20 cellular contexts compared by ENCODE assay signal in the genomic region with DNA sequence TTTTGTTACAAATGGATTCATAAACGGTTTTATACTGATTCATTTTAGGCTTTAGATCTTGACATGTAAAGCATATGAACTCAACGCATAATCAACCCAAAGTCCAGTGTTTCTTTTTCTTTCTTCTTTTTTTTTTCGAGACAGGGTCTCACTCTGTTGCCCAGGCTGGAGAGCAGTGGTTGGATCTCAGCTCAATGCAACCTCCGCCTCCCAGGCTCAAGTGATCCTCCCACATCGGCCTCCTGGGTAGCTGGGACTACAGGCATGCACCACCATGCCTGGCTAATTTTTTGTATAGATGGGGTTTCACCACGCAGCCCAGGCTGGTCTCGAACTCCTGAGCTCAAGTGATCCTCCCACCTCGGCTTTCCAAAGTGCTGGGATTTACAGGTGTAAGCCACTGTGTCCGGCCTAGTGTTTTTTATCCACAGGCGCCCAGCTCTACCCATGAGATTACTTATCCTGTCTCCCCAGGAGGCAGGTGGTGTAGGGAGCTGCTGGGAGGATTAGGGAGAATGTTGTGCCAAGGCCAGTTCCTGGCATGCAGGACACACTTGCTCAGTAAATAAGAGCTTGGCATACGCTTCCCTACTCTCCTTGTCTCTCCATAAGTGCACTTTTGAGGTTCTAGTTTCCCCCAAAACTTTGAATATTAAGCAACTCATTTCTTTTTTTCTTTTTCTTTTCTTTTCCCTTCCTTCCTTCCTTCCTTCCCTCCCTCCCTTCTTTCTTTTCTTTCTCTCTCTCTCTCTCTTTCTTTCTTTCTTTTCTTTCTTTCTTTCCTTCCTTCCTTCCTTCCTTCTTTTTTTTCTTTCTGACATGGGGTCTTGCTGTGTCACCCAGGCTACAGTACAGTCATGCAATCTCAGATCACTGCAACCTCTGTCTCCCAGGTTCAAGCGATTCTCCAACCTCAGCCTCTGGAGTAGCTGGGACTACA. TPM values are rescaled to one million over a fixed set of nuclear protein-coding genes. Genes with fewer than 3 reads are reported as not detected.
DNase-seq lines count a peak whose midpoint lies in the region; ATAC-seq, FAIRE-seq and TF ChIP-seq lines count a peak whose summit lies in the region.
"Had no signal": no experiment of that assay in that cellular context is flagged by ENCODE, and none has a peak within 500 bp of the region (broad histone marks: within the 10 kb centered on the region; RNA-seq: fewer than 3 reads in every experiment).

No MANE protein-coding gene starts in this region.

- WGBS in liver = 76% methylated on average over 12 of the region's 12 CpGs

- H3K27ac ChIP-seq in C4-2B (peak overlapping the region; percentile 94), liver (ENCODE audit: low read depth in 1 of 2, low read length in 2 of 2) (peak overlapping the region; percentile 98 to 99), gastrocnemius medialis (peak overlapping the region; percentile 50 to 75 (median 64))

- TF ChIP-seq CTCF in C4-2B (conservative IDR thresholded peaks at IDR 0.05) = no peak
- TF ChIP-seq CTCF in liver (IDR thresholded peaks at IDR 0.05; ENCODE audit: low read depth, low read length, missing input control) = no peak
- TF ChIP-seq CTCF in gastrocnemius medialis (IDR thresholded peaks at IDR 0.05 in 4 of 5, conservative IDR thresholded peaks at IDR 0.05 in 1 of 5) = no peak
- no peak for TF ChIP-seq CTCF in D721Med (IDR thresholded peaks at IDR 0.05; ENCODE audit: insufficient read depth, missing control alignments)

- TF ChIP-seq POLR2A in gastrocnemius medialis (IDR thresholded peaks at IDR 0.05) = no peak

- no peak overlapping the region for H3K9ac ChIP-seq in liver (ENCODE audit: low read depth in 1 of 2, low read length in 2 of 2)

- H3K27me3 ChIP-seq in MG63 (no peaks in the 10 kb centered on the region), liver (ENCODE audit: control insufficient read depth in 4 of 4, insufficient read depth in 4 of 4, low read length in 3 of 4) (no peaks in the 10 kb centered on the region), gastrocnemius medialis (no peaks in the 10 kb centered on the region)

- FAIRE-seq in D721Med (lab: Jason Lieb, UNC) = no peak
- FAIRE-seq: GM12878, GM18507 had no signal

- H3K9me3 ChIP-seq in MG63 = no peaks in the 10 kb centered on the region
- H3K9me3 ChIP-seq in liver (ENCODE audit: control insufficient read depth in 4 of 4, low read length in 3 of 4) = no peaks in the 10 kb centered on the region
- no peaks in the 10 kb centered on the region for H3K9me3 ChIP-seq in gastrocnemius medialis
- H3K9me3 ChIP-seq: HAP-1 had no signal

- intact Hi-C loops in gastrocnemius medialis (cut with DNase I; ENCODE audit: low total_unique reads) = loop anchor here (10.0 kb wide), 1 partner anchor 952 kb away; no protein-coding TSS in a partner anchor

- ATAC-seq in gastrocnemius medialis (peak in 1 of 2 donors; percentile 43), HG03045 (IDR thresholded peaks at IDR 0.05; ENCODE audit: unreplicated experiment) (no peak), HG03571 (IDR thresholded peaks at IDR 0.05; ENCODE audit: unreplicated experiment) (no peak)
- ATAC-seq: GM12878, Right ventricle myocardium inferior had no signal

- peak; percentile 14 to 37 for TF ChIP-seq RAD21 in liver (IDR thresholded peaks at IDR 0.05)

- H3K4me3 ChIP-seq in MG63 (no peak overlapping the region), liver (ENCODE audit: low read depth in 1 of 3, low read length in 3 of 3) (no peak overlapping the region), gastrocnemius medialis (no peak overlapping the region)
- H3K4me3 ChIP-seq: GM12878, HAP-1 had no signal

- H3K4me1 ChIP-seq in liver (ENCODE audit: control insufficient read depth in 4 of 4, insufficient read depth in 4 of 4, low read length in 3 of 4) (peaks cover 11 to 57% (median 31%) of the 10 kb centered on the region in 4 donors), gastrocnemius medialis (peaks cover 37 to 40% of the 10 kb centered on the region in 2 donors)
- H3K4me1 ChIP-seq: HAP-1 had no signal

- DNase-seq in MG63 (peak; percentile 29), gastrocnemius medialis (peak; percentile 76 to 79), D721Med (ENCODE audit: insufficient read length, low spot score) (no peak)
- DNase-seq: C1 segment of cervical spinal cord, DMS 273 treated with DMSO at 0.1 percent for 48 hours, GDM1, KG1, NCI-H1092, NCI-H2081 treated with DMSO at 0.1 percent for 48 hours, NCI-H510A treated with DMSO at 0.1 percent for 48 hours, NCI-H82 had no signal

- no peaks in the 10 kb centered on the region for H3K36me3 ChIP-seq in MG63
- H3K36me3 ChIP-seq in liver (ENCODE audit: control insufficient read depth in 4 of 4, insufficient read depth in 3 of 4, low read depth in 1 of 4, low read length in 3 of 4) = no peaks in the 10 kb centered on the region
- H3K36me3 ChIP-seq in gastrocnemius medialis = no peaks in the 10 kb centered on the region
- H3K36me3 ChIP-seq: HAP-1 had no signal

- in situ Hi-C loops in gastrocnemius medialis (cut with MboI; ENCODE audit: low sequenced_read_pairs in 4 of 4) = loop anchor here in 1 of 4 donors (10.0 kb wide), 1 partner anchor 78 kb away; no protein-coding TSS in a partner anchor

TF ChIP-seq in liver, 16 proteins besides CTCF, POLR2A, EP300 and RAD21:
- TF ChIP-seq, protein P1, sequence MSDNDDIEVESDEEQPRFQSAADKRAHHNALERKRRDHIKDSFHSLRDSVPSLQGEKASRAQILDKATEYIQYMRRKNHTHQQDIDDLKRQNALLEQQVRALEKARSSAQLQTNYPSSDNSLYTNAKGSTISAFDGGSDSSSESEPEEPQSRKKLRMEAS (IDR thresholded peaks at IDR 0.05) = peak; percentile 27
- TF ChIP-seq, protein P2, sequence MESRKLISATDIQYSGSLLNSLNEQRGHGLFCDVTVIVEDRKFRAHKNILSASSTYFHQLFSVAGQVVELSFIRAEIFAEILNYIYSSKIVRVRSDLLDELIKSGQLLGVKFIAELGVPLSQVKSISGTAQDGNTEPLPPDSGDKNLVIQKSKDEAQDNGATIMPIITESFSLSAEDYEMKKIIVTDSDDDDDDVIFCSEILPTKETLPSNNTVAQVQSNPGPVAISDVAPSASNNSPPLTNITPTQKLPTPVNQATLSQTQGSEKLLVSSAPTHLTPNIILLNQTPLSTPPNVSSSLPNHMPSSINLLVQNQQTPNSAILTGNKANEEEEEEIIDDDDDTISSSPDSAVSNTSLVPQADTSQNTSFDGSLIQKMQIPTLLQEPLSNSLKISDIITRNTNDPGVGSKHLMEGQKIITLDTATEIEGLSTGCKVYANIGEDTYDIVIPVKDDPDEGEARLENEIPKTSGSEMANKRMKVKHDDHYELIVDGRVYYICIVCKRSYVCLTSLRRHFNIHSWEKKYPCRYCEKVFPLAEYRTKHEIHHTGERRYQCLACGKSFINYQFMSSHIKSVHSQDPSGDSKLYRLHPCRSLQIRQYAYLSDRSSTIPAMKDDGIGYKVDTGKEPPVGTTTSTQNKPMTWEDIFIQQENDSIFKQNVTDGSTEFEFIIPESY (IDR thresholded peaks at IDR 0.05) = no peak
- TF ChIP-seq, protein P3, sequence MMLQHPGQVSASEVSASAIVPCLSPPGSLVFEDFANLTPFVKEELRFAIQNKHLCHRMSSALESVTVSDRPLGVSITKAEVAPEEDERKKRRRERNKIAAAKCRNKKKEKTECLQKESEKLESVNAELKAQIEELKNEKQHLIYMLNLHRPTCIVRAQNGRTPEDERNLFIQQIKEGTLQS (IDR thresholded peaks at IDR 0.05) = no peak
- TF ChIP-seq TAF1 (conservative IDR thresholded peaks at IDR 0.05) (no peak), YY1 (IDR thresholded peaks at IDR 0.05) (no peak), FOXA2 (IDR thresholded peaks at IDR 0.05) (peak; percentile 89), FOXA1 (IDR thresholded peaks at IDR 0.05) (peak; percentile 61), HNF4G (IDR thresholded peaks at IDR 0.05) (no peak), RXRA (IDR thresholded peaks at IDR 0.05) (peak in 1 of 2 donors; percentile 34), GABPA (IDR thresholded peaks at IDR 0.05 in 1 of 2, conservative IDR thresholded peaks at IDR 0.05 in 1 of 2) (no peak), NR2F2 (IDR thresholded peaks at IDR 0.05) (no peak), EGR1 (IDR thresholded peaks at IDR 0.05; ENCODE audit: low read depth in 2 of 2) (no peak), HNF4A (conservative IDR thresholded peaks at IDR 0.05) (peak; percentile 26 to 29), SP1 (IDR thresholded peaks at IDR 0.05) (no peak), JUND (IDR thresholded peaks at IDR 0.05) (no peak)
- TF ChIP-seq, protein P4, sequence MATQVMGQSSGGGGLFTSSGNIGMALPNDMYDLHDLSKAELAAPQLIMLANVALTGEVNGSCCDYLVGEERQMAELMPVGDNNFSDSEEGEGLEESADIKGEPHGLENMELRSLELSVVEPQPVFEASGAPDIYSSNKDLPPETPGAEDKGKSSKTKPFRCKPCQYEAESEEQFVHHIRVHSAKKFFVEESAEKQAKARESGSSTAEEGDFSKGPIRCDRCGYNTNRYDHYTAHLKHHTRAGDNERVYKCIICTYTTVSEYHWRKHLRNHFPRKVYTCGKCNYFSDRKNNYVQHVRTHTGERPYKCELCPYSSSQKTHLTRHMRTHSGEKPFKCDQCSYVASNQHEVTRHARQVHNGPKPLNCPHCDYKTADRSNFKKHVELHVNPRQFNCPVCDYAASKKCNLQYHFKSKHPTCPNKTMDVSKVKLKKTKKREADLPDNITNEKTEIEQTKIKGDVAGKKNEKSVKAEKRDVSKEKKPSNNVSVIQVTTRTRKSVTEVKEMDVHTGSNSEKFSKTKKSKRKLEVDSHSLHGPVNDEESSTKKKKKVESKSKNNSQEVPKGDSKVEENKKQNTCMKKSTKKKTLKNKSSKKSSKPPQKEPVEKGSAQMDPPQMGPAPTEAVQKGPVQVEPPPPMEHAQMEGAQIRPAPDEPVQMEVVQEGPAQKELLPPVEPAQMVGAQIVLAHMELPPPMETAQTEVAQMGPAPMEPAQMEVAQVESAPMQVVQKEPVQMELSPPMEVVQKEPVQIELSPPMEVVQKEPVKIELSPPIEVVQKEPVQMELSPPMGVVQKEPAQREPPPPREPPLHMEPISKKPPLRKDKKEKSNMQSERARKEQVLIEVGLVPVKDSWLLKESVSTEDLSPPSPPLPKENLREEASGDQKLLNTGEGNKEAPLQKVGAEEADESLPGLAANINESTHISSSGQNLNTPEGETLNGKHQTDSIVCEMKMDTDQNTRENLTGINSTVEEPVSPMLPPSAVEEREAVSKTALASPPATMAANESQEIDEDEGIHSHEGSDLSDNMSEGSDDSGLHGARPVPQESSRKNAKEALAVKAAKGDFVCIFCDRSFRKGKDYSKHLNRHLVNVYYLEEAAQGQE (IDR thresholded peaks at IDR 0.05) = no peak
TF ChIP-seq in liver: peak in this region for 5.

RNA-seq across cellular contexts. Expression of a gene that starts 4.8 kb away (rescaled TPM):
- 4.2 and 4.5 TPM in 2 replicates for total RNA-seq in MG63 (2014; rRNA removed; shearing (Covaris generic); ENCODE audit: low replicate concordance)
- total RNA-seq in liver (10 to 100 TPM; 70.0 to 95.5 TPM), gastrocnemius medialis (10 to 100 TPM; 11.9 to 29.9 (median 25.5) TPM)
- 100 to 1,000 TPM in 1 of 2 donors, 10 to 100 TPM in 1; 32.9 to 112 TPM for polyA plus RNA-seq in liver
- total RNA-seq: M059J had no signal
